Comparison of ENCODE assay signal across 17 cellular contexts in the genomic region with DNA sequence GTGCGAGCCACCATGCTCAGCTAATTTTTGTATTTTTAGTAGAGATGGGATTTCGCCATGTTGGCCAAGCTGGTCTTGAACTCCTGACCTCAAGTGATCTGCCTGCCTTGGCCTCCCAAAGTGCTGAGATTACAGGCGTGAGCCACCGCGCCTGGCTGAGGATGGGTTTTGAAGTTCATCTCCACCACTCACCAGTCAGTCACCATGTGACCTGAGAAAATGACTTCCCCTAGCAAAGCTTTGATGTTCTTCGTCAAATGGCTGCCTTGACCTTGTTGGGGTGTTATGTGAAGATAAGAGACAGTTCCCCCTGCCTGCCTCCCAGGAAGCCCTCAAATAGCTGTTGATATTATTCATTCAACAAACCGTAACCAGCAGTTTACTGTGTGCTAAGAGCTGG. TPM values are rescaled to one million over a fixed set of nuclear protein-coding genes. Genes with fewer than 3 reads are reported as not detected.
"Had no signal": no experiment of that assay in that cellular context is flagged by ENCODE, and none has a peak within 500 bp of the region (broad histone marks: within the 10 kb centered on the region; RNA-seq: fewer than 3 reads in every experiment).

No MANE protein-coding gene starts in this region.

RNA-seq across cellular contexts. Expression of a gene that starts 4.1 kb away (rescaled TPM):
- total RNA-seq: dermis microvascular lymphatic vessel endothelial cell, frontal cortex, kidney epithelial cell had no signal

RNA-seq across cellular contexts. Expression of a gene that starts 7.0 kb away (rescaled TPM):
- total RNA-seq: astrocyte, dermis microvascular lymphatic vessel endothelial cell, endothelial cell of umbilical vein, esophagus muscularis mucosa, frontal cortex, hepatocyte, kidney epithelial cell, left lobe of liver, lung, natural killer cell, ovary, prostate gland, subcutaneous adipose tissue, thyroid gland, ureter had no signal
- polyA plus RNA-seq: adipose tissue, endothelial cell of umbilical vein, immature natural killer cell, lung, ovary had no signal

RNA-seq across cellular contexts. Expression of a gene that starts 32.0 kb away (rescaled TPM):
- polyA plus RNA-seq: immature natural killer cell had no signal
